In the genomic region with DNA sequence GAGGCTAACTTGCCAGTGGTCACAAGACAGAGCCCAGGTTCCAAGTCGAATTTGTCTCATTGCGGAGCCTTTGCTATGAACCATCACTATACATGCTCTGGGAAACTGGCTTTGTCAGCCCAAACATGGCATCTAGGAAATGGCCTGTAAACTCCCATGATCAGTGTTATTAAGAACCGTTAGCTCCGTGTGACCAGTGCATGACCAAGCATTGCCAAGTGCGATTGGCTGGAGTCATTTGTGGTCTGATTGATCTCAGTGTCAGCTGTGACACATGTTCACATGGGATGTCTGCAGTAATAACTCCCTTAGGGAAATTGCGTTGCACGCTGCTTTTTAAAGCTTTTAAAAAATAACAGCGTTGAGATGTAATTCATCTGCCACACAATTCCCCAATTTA, we compare ENCODE assay signal across 26 cellular contexts. TPM values are rescaled to one million over a fixed set of nuclear protein-coding genes. Genes with fewer than 3 reads are reported as not detected.
DNase-seq lines count a peak whose midpoint lies in the region; ATAC-seq and TF ChIP-seq lines count a peak whose summit lies in the region.
"Had no signal": no experiment of that assay in that cellular context is flagged by ENCODE, and none has a peak within 500 bp of the region (broad histone marks: within the 10 kb centered on the region; RNA-seq: fewer than 3 reads in every experiment).

No MANE protein-coding gene starts in this region.

- no peak overlapping the region for H3K4me2 ChIP-seq in GM23248 (ENCODE audit: unreplicated experiment)
- H3K4me2 ChIP-seq: A549 had no signal

- ATAC-seq in natural killer cell treated with Interleukin-12 subunit alpha and Interleukin-12 subunit beta and Interleukin-15 and Interleukin-18, amount 100 ng/mL, for 72 hours = no peak
- ATAC-seq in stimulated activated effector memory CD8-positive, alpha-beta T cell treated with anti-CD3 and anti-CD28 coated beads, Interleukin-12 subunit alpha, Interleukin-12 subunit beta, amount 100 ng/mL, for 72 hours = no peak
- no peak for ATAC-seq in GM18505 (IDR thresholded peaks at IDR 0.05; ENCODE audit: unreplicated experiment)
- ATAC-seq: A549 had no signal

- H3F3A ChIP-seq in GM23248 (ENCODE audit: insufficient read depth) = no peaks in the 10 kb centered on the region

- H3K27ac Mint-ChIP-seq in natural killer cell treated with Interleukin-12 subunit alpha and Interleukin-12 subunit beta and Interleukin-15 and Interleukin-18, amount 100 ng/mL, for 72 hours = no peak overlapping the region
- H3K27ac Mint-ChIP-seq in stimulated activated effector memory CD8-positive, alpha-beta T cell treated with anti-CD3 and anti-CD28 coated beads, Interleukin-12 subunit alpha, Interleukin-12 subunit beta, amount 100 ng/mL, for 72 hours = no peak overlapping the region
- H3K27ac Mint-ChIP-seq: CD8-positive, alpha-beta memory T cell; IgD-negative memory B cell had no signal

- no peaks in the 10 kb centered on the region for H4K20me1 ChIP-seq in GM23248 (ENCODE audit: insufficient read depth)

- H2AFZ ChIP-seq in GM23248 = no peak overlapping the region

- no peaks in the 10 kb centered on the region for H3K27me3 ChIP-seq in GM23248 (replicated peaks; ENCODE audit: insufficient read depth)
- H3K27me3 ChIP-seq: SJSA1 had no signal

- no peaks in the 10 kb centered on the region for H3K9me3 ChIP-seq in GM23248 (ENCODE audit: low read depth)
- H3K9me3 ChIP-seq: HAP-1, SJSA1 had no signal

- H3K4me1 ChIP-seq in GM23248 (ENCODE audit: insufficient read depth) = no peaks in the 10 kb centered on the region
- H3K4me1 ChIP-seq: A549, HAP-1, SJSA1 had no signal

- H3K27ac ChIP-seq in GM23248 = no peak overlapping the region
- H3K27ac ChIP-seq: A549, C4-2B, HL-60, SJSA1 had no signal

- H3K4me1 Mint-ChIP-seq in natural killer cell treated with Interleukin-12 subunit alpha and Interleukin-12 subunit beta and Interleukin-15 and Interleukin-18, amount 100 ng/mL, for 72 hours (ENCODE audit: low read depth in 2 of 2) = no peaks in the 10 kb centered on the region
- no peaks in the 10 kb centered on the region for H3K4me1 Mint-ChIP-seq in stimulated activated effector memory CD8-positive, alpha-beta T cell treated with anti-CD3 and anti-CD28 coated beads, Interleukin-12 subunit alpha, Interleukin-12 subunit beta, amount 100 ng/mL, for 72 hours
- H3K4me1 Mint-ChIP-seq: CD8-positive, alpha-beta memory T cell; IgD-negative memory B cell had no signal

- peaks cover 3 to 9% of the 10 kb centered on the region in 2 donors for H3K27me3 Mint-ChIP-seq in natural killer cell treated with Interleukin-12 subunit alpha and Interleukin-12 subunit beta and Interleukin-15 and Interleukin-18, amount 100 ng/mL, for 72 hours
- H3K27me3 Mint-ChIP-seq: IgD-negative memory B cell had no signal

- in situ Hi-C loops in GM23248 (cut with MboI) = no loop called here

- H3K9me3 Mint-ChIP-seq in natural killer cell treated with Interleukin-12 subunit alpha and Interleukin-12 subunit beta and Interleukin-15 and Interleukin-18, amount 100 ng/mL, for 72 hours = no peaks in the 10 kb centered on the region
- no peaks in the 10 kb centered on the region for H3K9me3 Mint-ChIP-seq in stimulated activated effector memory CD8-positive, alpha-beta T cell treated with anti-CD3 and anti-CD28 coated beads, Interleukin-12 subunit alpha, Interleukin-12 subunit beta, amount 100 ng/mL, for 72 hours
- H3K9me3 Mint-ChIP-seq: CD8-positive, alpha-beta memory T cell; IgD-negative memory B cell had no signal

- DNase-seq in GM23248 = peak; percentile 54
- peak; percentile 75 for DNase-seq in RPMI7951 (ENCODE audit: low read depth)
- DNase-seq in epidermal melanocyte (ENCODE audit: insufficient read length, low spot score) = peak; percentile 64
- DNase-seq in retina = peak; percentile 13
- no peak for DNase-seq in natural killer cell treated with Interleukin-12 subunit alpha and Interleukin-12 subunit beta and Interleukin-15 and Interleukin-18, amount 100 ng/mL, for 72 hours (ENCODE audit: low spot score)
- no peak for DNase-seq in stimulated activated effector memory CD8-positive, alpha-beta T cell treated with anti-CD3 and anti-CD28 coated beads, Interleukin-12 subunit alpha, Interleukin-12 subunit beta, amount 100 ng/mL, for 72 hours (ENCODE audit: low spot score in 2 of 2)
- no peak for DNase-seq in stimulated activated naive CD4-positive, alpha-beta T cell treated with Interleukin-2 at 50 U/mL for 16 hours (lab: John Stamatoyannopoulos, UW)
- DNase-seq: AML-193; CD8-positive, alpha-beta memory T cell; DMS 273 treated with DMSO at 0.1 percent for 48 hours; DND-41; NCI-H1092 treated with DMSO at 0.1 percent for 48 hours; NCI-H1436 treated with DMSO at 0.1 percent for 48 hours; NCI-H187 treated with DMSO at 0.1 percent for 48 hours; NCI-H2107; NCI-H524; NCI-H774; Right ventricle myocardium superior; T-helper 1 cell had no signal

- H3K79me2 ChIP-seq in GM23248 (ENCODE audit: insufficient read depth) = no peaks in the 10 kb centered on the region

- no peak overlapping the region for H3K4me3 ChIP-seq in GM23248
- H3K4me3 ChIP-seq: A549, HAP-1, SJSA1 had no signal

- 20 to 24% methylated on average over 8 of the region's 8 CpGs for WGBS in GM23248 (ENCODE audit: low coverage in 1 of 2, low lambda C conversion rate in 2 of 2, missing lambda C conversion rate in 2 of 2), 2 experiments

- H3K36me3 Mint-ChIP-seq in natural killer cell treated with Interleukin-12 subunit alpha and Interleukin-12 subunit beta and Interleukin-15 and Interleukin-18, amount 100 ng/mL, for 72 hours = no peaks in the 10 kb centered on the region
- no peaks in the 10 kb centered on the region for H3K36me3 Mint-ChIP-seq in stimulated activated effector memory CD8-positive, alpha-beta T cell treated with anti-CD3 and anti-CD28 coated beads, Interleukin-12 subunit alpha, Interleukin-12 subunit beta, amount 100 ng/mL, for 72 hours
- H3K36me3 Mint-ChIP-seq: CD8-positive, alpha-beta memory T cell had no signal

- TF ChIP-seq POLR2A in GM18505 (IDR thresholded peaks at IDR 0.05; ENCODE audit: borderline replicate concordance, extremely low read depth, insufficient read depth, insufficient read length) = no peak

- H3K36me3 ChIP-seq in GM23248 (ENCODE audit: low read depth) = no peaks in the 10 kb centered on the region
- H3K36me3 ChIP-seq: HAP-1, SJSA1 had no signal

- no peak overlapping the region for H3K4me3 Mint-ChIP-seq in natural killer cell treated with Interleukin-12 subunit alpha and Interleukin-12 subunit beta and Interleukin-15 and Interleukin-18, amount 100 ng/mL, for 72 hours
- H3K4me3 Mint-ChIP-seq in stimulated activated effector memory CD8-positive, alpha-beta T cell treated with anti-CD3 and anti-CD28 coated beads, Interleukin-12 subunit alpha, Interleukin-12 subunit beta, amount 100 ng/mL, for 72 hours = no peak overlapping the region
- H3K4me3 Mint-ChIP-seq: CD8-positive, alpha-beta memory T cell; IgD-negative memory B cell had no signal

- H3K9me2 ChIP-seq in GM23248 (ENCODE audit: insufficient read depth) = no peaks in the 10 kb centered on the region

- no peak overlapping the region for H3K9ac ChIP-seq in GM23248

RNA-seq across cellular contexts. Expression of gene CDH3, which starts 18.6 kb away (rescaled TPM):
- under 0.01 TPM in 1 of 2 replicates, not detected in the other for total RNA-seq in GM23248 (2014; rRNA removed; shearing (Covaris generic))
- polyA plus RNA-seq in GM23248 (2016; fragmentation: Nextera tagmentation; extraction: Ambion mirVana) = 0.14 TPM in 1 of 2 replicates, not detected in the other
- total RNA-seq in RPMI7951 (2014; rRNA removed; shearing (Covaris generic)) = under 0.01 and 0.24 TPM in 2 replicates
- 1 to 10 TPM in 1 of 2 donors, under 1 TPM in 1; 0.88 to 2.3 TPM for total RNA-seq in natural killer cell treated with Interleukin-12 subunit alpha and Interleukin-12 subunit beta and Interleukin-15 and Interleukin-18, amount 100 ng/mL, for 72 hours
- total RNA-seq: CD8-positive, alpha-beta memory T cell; Right ventricle myocardium superior had no signal
- polyA plus RNA-seq: IgD-negative memory B cell had no signal

Comparison
In these comparisons a context has a peak if more than half of its experiments do, and no peak if none do; other contexts are left out.
1. DNase-seq: peak in GM23248 (single experiment), RPMI7951 (single experiment), epidermal melanocyte (single experiment) and retina (single experiment); none in natural killer cell treated with Interleukin-12 subunit alpha and Interleukin-12 subunit beta and Interleukin-15 and Interleukin-18, amount 100 ng/mL, for 72 hours (single experiment), stimulated activated effector memory CD8-positive, alpha-beta T cell treated with anti-CD3 and anti-CD28 coated beads, Interleukin-12 subunit alpha, Interleukin-12 subunit beta, amount 100 ng/mL, for 72 hours (0 of 2) and stimulated activated naive CD4-positive, alpha-beta T cell treated with Interleukin-2 at 50 U/mL for 16 hours (single experiment).